Comparison of ENCODE assay signal across 8 cellular contexts in genomic region chr1:30779294-30780071, GRCh38. TPM values are rescaled to one million over a fixed set of nuclear protein-coding genes. Genes with fewer than 3 reads are reported as not detected.
A peak's percentile ranks its signal among the peaks of the same experiment; 100 is the strongest.
DNase-seq lines count a peak whose midpoint lies in the region; ATAC-seq and TF ChIP-seq lines count a peak whose summit lies in the region.
"Had no signal": no experiment of that assay in that cellular context is flagged by ENCODE, and none has a peak within 500 bp of the region (broad histone marks: within the 10 kb centered on the region; RNA-seq: fewer than 3 reads in every experiment).

No MANE protein-coding gene starts in this region.

- no peaks in the 10 kb centered on the region for H3K9me3 Mint-ChIP-seq in activated CD8-positive, alpha-beta T cell treated with anti-CD3 and anti-CD28 coated beads for 36 hours

- DNase-seq in NCI-H82 (lab: John Stamatoyannopoulos, UW) (peak; percentile 94), mesendoderm (peak; percentile 88)
- DNase-seq in activated CD8-positive, alpha-beta T cell treated with anti-CD3 and anti-CD28 coated beads for 36 hours = peak; percentile 97
- peak; percentile 89 for DNase-seq in effector CD4-positive, alpha-beta T cell
- DNase-seq in stimulated activated CD8-positive, alpha-beta memory T cell treated with anti-CD3 and anti-CD28 coated beads, Interleukin-2, amount 100 ng/mL, for 48 hours (ENCODE audit: low read depth in 2 of 2) = peak; percentile 84 to 94

- CTCF ChIA-PET in activated CD8-positive, alpha-beta T cell treated with anti-CD3 and anti-CD28 coated beads for 36 hours (lab: Charles Lee) = interaction anchor here (0.6 to 10.3 kb wide), 30 partner anchors 8 to 149 kb away, joined by 3 to 283 read pairs (median 5); partner anchors contain the start of genes LAPTM5 and MATN1

- no peak overlapping the region for H2AK5ac ChIP-seq in mesendoderm (ENCODE audit: low read length)

- no peaks in the 10 kb centered on the region for H3K36me3 Mint-ChIP-seq in activated CD8-positive, alpha-beta T cell treated with anti-CD3 and anti-CD28 coated beads for 36 hours (ENCODE audit: low read depth)

- H3K27ac ChIP-seq in mesendoderm (ENCODE audit: low read depth, low read length) = no peak overlapping the region

- H3K4me1 ChIP-seq in mesendoderm (ENCODE audit: control insufficient read depth, low read depth, low read length) = peaks cover 2% of the 10 kb centered on the region

- no peak overlapping the region for H3K27ac Mint-ChIP-seq in activated CD8-positive, alpha-beta T cell treated with anti-CD3 and anti-CD28 coated beads for 36 hours

- H3K27me3 Mint-ChIP-seq in activated CD8-positive, alpha-beta T cell treated with anti-CD3 and anti-CD28 coated beads for 36 hours = no peaks in the 10 kb centered on the region

- H2BK120ac ChIP-seq in mesendoderm (ENCODE audit: low read depth, low read length) = no peak overlapping the region

- no peak overlapping the region for H2BK15ac ChIP-seq in mesendoderm (replicated peaks; ENCODE audit: low read depth)

- TF ChIP-seq CTCF in GM12872 (IDR thresholded peaks at IDR 0.05; ENCODE audit: insufficient read depth, low read depth, low read length) = peak; percentile 93
- TF ChIP-seq CTCF in activated CD8-positive, alpha-beta T cell treated with anti-CD3 and anti-CD28 coated beads for 36 hours (IDR thresholded peaks at IDR 0.05) = peak; percentile 92

- H4K8ac ChIP-seq in mesendoderm (ENCODE audit: low read depth, low read length) = no peak overlapping the region

- H3K4ac ChIP-seq in mesendoderm (ENCODE audit: low read depth, low read length) = no peak overlapping the region

- H3K36me3 ChIP-seq in mesendoderm (ENCODE audit: control insufficient read depth, insufficient read depth, low read length) = no peaks in the 10 kb centered on the region

- H3K4me1 Mint-ChIP-seq in activated CD8-positive, alpha-beta T cell treated with anti-CD3 and anti-CD28 coated beads for 36 hours (ENCODE audit: low read depth) = peaks cover 16% of the 10 kb centered on the region

- no peak overlapping the region for H3K4me3 ChIP-seq in mesendoderm (ENCODE audit: low read length)

- peak; percentile 57 for ATAC-seq in HG03066 (IDR thresholded peaks at IDR 0.05; ENCODE audit: low read depth, unreplicated experiment)
- peak; percentile 89 for ATAC-seq in activated CD8-positive, alpha-beta T cell treated with anti-CD3 and anti-CD28 coated beads for 36 hours

- no peak overlapping the region for H3K4me3 Mint-ChIP-seq in activated CD8-positive, alpha-beta T cell treated with anti-CD3 and anti-CD28 coated beads for 36 hours

- H3K18ac ChIP-seq in mesendoderm (ENCODE audit: low read length) = no peak overlapping the region

- H3K56ac ChIP-seq in mesendoderm (ENCODE audit: low read length) = peak overlapping the region; percentile 30

- POLR2A ChIA-PET in activated CD8-positive, alpha-beta T cell treated with anti-CD3 and anti-CD28 coated beads for 36 hours (lab: Charles Lee) = interaction anchor here (0.6 to 4.0 kb wide), 6 partner anchors 22 to 231 kb away, joined by 3 to 40 read pairs (median 4); partner anchors contain the start of gene SDC3

- H3K9ac ChIP-seq in mesendoderm (ENCODE audit: low read length) = peak overlapping the region; percentile 20

- WGBS in mesendoderm (ENCODE audit: extremely low coverage, insufficient coverage, low lambda C conversion rate) = no CpG with 5 or more reads among the region's 12 CpGs

- no peak overlapping the region for H3K4me2 ChIP-seq in mesendoderm (ENCODE audit: low read length)

- no peak overlapping the region for H3K23ac ChIP-seq in mesendoderm (ENCODE audit: low read length)

- intact Hi-C loops in activated CD8-positive, alpha-beta T cell treated with anti-CD3 and anti-CD28 coated beads for 36 hours (cut with micrococcal nuclease) = loop anchor here (1.0 to 5.0 kb wide), 2 partner anchors 37 to 60 kb away; no protein-coding TSS in a partner anchor

- no peak overlapping the region for H4K5ac ChIP-seq in mesendoderm (ENCODE audit: low read length)

- H2BK5ac ChIP-seq in mesendoderm (ENCODE audit: low read length) = no peak overlapping the region

- H3K79me2 ChIP-seq in mesendoderm (ENCODE audit: control insufficient read depth, insufficient read depth, low read length) = no peaks in the 10 kb centered on the region

- H3K27me3 ChIP-seq in mesendoderm (ENCODE audit: insufficient read depth, low read length, poor library complexity) = no peaks in the 10 kb centered on the region

- H3K79me1 ChIP-seq in mesendoderm (ENCODE audit: low read length) = no peaks in the 10 kb centered on the region

RNA-seq across cellular contexts. Expression of gene LAPTM5, which starts 21.9 kb away (rescaled TPM):
- 100 to 1,000 TPM; 229 to 237 TPM for total RNA-seq in activated CD8-positive, alpha-beta T cell treated with anti-CD3 and anti-CD28 coated beads for 36 hours
- 0.70 TPM for polyA plus RNA-seq in mesendoderm (2013, experiment 1 of 2)
- polyA plus RNA-seq in mesendoderm (2013, experiment 2 of 2) = 0.64 TPM

RNA-seq across cellular contexts. Expression of gene MATN1, which starts 56.1 kb away (rescaled TPM):
- total RNA-seq in activated CD8-positive, alpha-beta T cell treated with anti-CD3 and anti-CD28 coated beads for 36 hours = 1 to 10 TPM in 1 of 2 experiments, under 1 TPM in 1; 0.45 to 1.4 TPM
- polyA plus RNA-seq in mesendoderm (2013, experiment 1 of 2) = 0.07 TPM
- polyA plus RNA-seq in mesendoderm (2013, experiment 2 of 2) = 0.08 TPM
- total RNA-seq: pulmonary artery endothelial cell had no signal
